Comparison of ENCODE assay signal across 7 cellular contexts in the genomic region with DNA sequence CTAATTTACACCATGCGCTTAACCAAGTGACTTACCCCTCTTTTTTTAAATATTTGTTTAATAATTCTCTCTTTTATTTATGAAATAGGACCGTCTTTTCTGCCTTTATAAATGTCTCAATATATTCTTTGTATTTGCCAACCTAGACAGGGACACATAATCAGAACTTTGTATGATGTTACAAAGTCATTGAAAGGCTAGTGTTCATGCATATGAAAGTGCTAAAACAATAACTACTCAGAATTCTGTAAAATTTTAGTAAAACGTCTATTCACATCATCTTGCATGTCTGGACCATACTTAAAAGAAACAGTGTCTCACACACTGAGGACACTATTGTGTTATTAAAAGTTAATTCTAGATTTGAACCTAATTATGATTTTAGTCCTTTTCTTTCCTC.
"Had no signal": no experiment of that assay in that cellular context is flagged by ENCODE, and none has a peak within 500 bp of the region (broad histone marks: within the 10 kb centered on the region; RNA-seq: fewer than 3 reads in every experiment).

No MANE protein-coding gene starts in this region.

- H3K9me3 Mint-ChIP-seq: H9 had no signal

- H3K4me3 Mint-ChIP-seq: H9 had no signal

- FAIRE-seq: HTR-8/SVneo, K562 had no signal

- H3K4me3 ChIP-seq: GM23248, K562 had no signal

- DNase-seq: GM23248, GOT3, H9, HCEC 1CT, IMR-90 had no signal

- H3K4me1 Mint-ChIP-seq: H9 had no signal

- H3K27ac Mint-ChIP-seq: H9 had no signal

- H3K27ac ChIP-seq: GM23248 had no signal
